Comparison of ENCODE assay signal across 20 cellular contexts in the genomic region with DNA sequence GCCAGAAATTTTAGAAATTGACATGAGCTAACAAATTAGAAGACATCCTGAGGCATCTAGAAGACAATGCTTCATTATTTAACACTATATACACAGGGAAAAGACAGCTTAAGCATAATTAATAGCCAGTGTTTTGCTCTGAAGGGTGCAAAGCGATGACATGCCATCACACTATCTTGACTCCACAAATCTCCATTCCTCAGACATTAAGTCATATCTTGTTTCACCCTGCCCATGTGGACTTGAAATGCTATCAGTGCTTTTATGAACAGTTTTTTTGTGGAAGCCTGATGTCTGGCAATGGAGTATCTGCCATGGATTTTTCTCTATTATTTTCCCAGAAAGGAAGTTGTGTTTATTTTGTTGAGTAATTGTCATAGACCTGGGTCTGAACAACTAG. TPM values are rescaled to one million over a fixed set of nuclear protein-coding genes. Genes with fewer than 3 reads are reported as not detected.
"Had no signal": no experiment of that assay in that cellular context is flagged by ENCODE, and none has a peak within 500 bp of the region (broad histone marks: within the 10 kb centered on the region; RNA-seq: fewer than 3 reads in every experiment).

No MANE protein-coding gene starts in this region.

- H3K36me3 ChIP-seq: cardiac muscle cell, right atrium auricular region, thyroid gland had no signal

- DNase-seq: activated B cell treated with CpG ODN at 0.5 μM for 24 hours; activated CD4-positive, alpha-beta T cell treated with anti-CD3 and anti-CD28 coated beads, Interleukin-2, amount 10 ng/mL, durations not matched to agents 24 days and 14 days; activated gamma-delta T cell treated with Interleukin-2 at 50 U/mL for 16 hours; activated naive CD8-positive, alpha-beta T cell treated with anti-CD3 and anti-CD28 coated beads for 36 hours; kidney; left ventricle myocardium superior; mesendoderm; nephron progenitor cell; occipital lobe; stimulated activated CD4-positive, alpha-beta T cell treated with anti-CD3 and anti-CD28 coated beads, Interleukin-15, amount 100 ng/mL, for 24 hours; stimulated activated CD4-positive, alpha-beta T cell treated with anti-CD3 and anti-CD28 coated beads, Interleukin-4, amount 100 ng/mL, for 1 hour; stimulated activated naive B cell treated with anti-CD40 and anti-IgM and Interleukin-4, amounts not matched to agents 10 μg/mL and 1 μg/mL and 100 μg/mL, for 72 hours; T-helper 2 cell; thyroid gland had no signal

- ATAC-seq: left ventricle myocardium superior; stimulated activated naive B cell treated with anti-CD40 and anti-IgM and Interleukin-4, amounts not matched to agents 10 μg/mL and 1 μg/mL and 100 μg/mL, for 72 hours had no signal

- H3K9me3 ChIP-seq: right atrium auricular region, thyroid gland had no signal

- H3K27me3 ChIP-seq: cardiac muscle cell, right atrium auricular region, thyroid gland had no signal

- H3K4me3 ChIP-seq: cardiac muscle cell, right atrium auricular region, thyroid gland had no signal

- H3K27ac ChIP-seq: cardiac muscle cell, right atrium auricular region, thyroid gland had no signal

- FAIRE-seq: colon, kidney, TTC549, urothelium cell line had no signal

- H3K4me1 ChIP-seq: thyroid gland had no signal

RNA-seq across cellular contexts. Expression of a gene that starts 2.3 kb away (rescaled TPM):
- total RNA-seq: activated B cell treated with CpG ODN at 0.5 μM for 24 hours; activated CD4-positive, alpha-beta T cell treated with anti-CD3 and anti-CD28 coated beads, Interleukin-2, amount 10 ng/mL, durations not matched to agents 24 days and 14 days; activated naive CD8-positive, alpha-beta T cell treated with anti-CD3 and anti-CD28 coated beads for 36 hours; cardiac muscle cell; kidney; occipital lobe; posterior vena cava; right atrium auricular region; thyroid gland had no signal
